In genomic region chr2:120818441-120818920, GRCh38 we compare ENCODE assay signal across 11 cellular contexts.
A peak's percentile ranks its signal among the peaks of the same experiment; 100 is the strongest.
DNase-seq lines count a peak whose midpoint lies in the region; TF ChIP-seq lines count a peak whose summit lies in the region.
"Had no signal": no experiment of that assay in that cellular context is flagged by ENCODE, and none has a peak within 500 bp of the region (broad histone marks: within the 10 kb centered on the region; RNA-seq: fewer than 3 reads in every experiment).

No MANE protein-coding gene starts in this region.

- TF ChIP-seq CTCF in AG09309 (IDR thresholded peaks at IDR 0.05; ENCODE audit: control insufficient read depth, insufficient read depth, low read depth, low read length, missing control alignments), result no peak
- TF ChIP-seq CTCF in coronary artery (IDR thresholded peaks at IDR 0.05), result no peak

- peak overlapping the region; percentile 7 to 74 for H3K27ac ChIP-seq in coronary artery

- H3K4me3 ChIP-seq in AG09309 (ENCODE audit: control insufficient read depth, low read depth, low read length) (no peak overlapping the region), coronary artery (no peak overlapping the region)
- H3K4me3 ChIP-seq: hepatocyte had no signal

- peak; percentile 62 for DNase-seq in AG09309 (ENCODE audit: low read depth)
- peak; percentile 93 for DNase-seq in M059J (ENCODE audit: low read depth)
- peak; percentile 88 for DNase-seq in coronary artery (ENCODE audit: low spot score)
- DNase-seq in non-pigmented ciliary epithelial cell (ENCODE audit: low read depth), result peak; percentile 57
- no peak for DNase-seq in NCI-H345 treated with DMSO at 0.1 percent for 48 hours (lab: John Stamatoyannopoulos, UW; ENCODE audit: unreplicated experiment)
- DNase-seq in COLO829 (ENCODE audit: low spot score), result no peak
- no peak for DNase-seq in cerebellum (ENCODE audit: low spot score)
- no peak for DNase-seq in AML-193 (lab: John Stamatoyannopoulos, UW)
- DNase-seq: CD4-positive, alpha-beta T cell; NCI-H1930 had no signal

Comparison
In these comparisons a context has a peak if more than half of its experiments do, and no peak if none do; other contexts are left out.
1. DNase-seq: peak in AG09309 (single experiment), M059J (single experiment), coronary artery (single experiment) and non-pigmented ciliary epithelial cell (single experiment); none in NCI-H345 treated with DMSO at 0.1 percent for 48 hours (single experiment), COLO829 (single experiment), cerebellum (single experiment) and AML-193 (0 of 2).